ENCODE assay signal across 1 cellular context in the genomic region with DNA sequence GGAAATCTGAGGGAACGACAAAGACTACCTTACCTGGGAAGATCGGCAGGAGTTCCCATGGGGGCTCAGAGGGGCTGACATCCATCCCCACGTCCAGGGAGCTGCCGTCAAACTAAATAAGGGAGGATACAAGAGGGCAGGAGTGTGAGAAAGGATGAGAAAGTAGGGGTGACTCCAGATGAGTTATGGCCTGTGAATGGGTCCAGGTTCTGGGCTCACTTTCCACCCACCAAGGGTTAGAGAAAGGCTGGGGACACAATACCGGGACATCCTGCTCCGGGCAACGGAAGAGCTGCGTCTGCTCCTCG.
TF ChIP-seq lines count a peak whose summit lies in the region.

No MANE protein-coding gene starts in this region.

TF ChIP-seq in HCT116, 20 proteins besides CTCF, POLR2A, EP300 and RAD21 (continued from another document):
- TF ChIP-seq, protein P1, sequence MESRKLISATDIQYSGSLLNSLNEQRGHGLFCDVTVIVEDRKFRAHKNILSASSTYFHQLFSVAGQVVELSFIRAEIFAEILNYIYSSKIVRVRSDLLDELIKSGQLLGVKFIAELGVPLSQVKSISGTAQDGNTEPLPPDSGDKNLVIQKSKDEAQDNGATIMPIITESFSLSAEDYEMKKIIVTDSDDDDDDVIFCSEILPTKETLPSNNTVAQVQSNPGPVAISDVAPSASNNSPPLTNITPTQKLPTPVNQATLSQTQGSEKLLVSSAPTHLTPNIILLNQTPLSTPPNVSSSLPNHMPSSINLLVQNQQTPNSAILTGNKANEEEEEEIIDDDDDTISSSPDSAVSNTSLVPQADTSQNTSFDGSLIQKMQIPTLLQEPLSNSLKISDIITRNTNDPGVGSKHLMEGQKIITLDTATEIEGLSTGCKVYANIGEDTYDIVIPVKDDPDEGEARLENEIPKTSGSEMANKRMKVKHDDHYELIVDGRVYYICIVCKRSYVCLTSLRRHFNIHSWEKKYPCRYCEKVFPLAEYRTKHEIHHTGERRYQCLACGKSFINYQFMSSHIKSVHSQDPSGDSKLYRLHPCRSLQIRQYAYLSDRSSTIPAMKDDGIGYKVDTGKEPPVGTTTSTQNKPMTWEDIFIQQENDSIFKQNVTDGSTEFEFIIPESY (IDR thresholded peaks at IDR 0.05; ENCODE audit: extremely low read depth, insufficient replicate concordance, low read length) = no peak
- TF ChIP-seq, protein P2, sequence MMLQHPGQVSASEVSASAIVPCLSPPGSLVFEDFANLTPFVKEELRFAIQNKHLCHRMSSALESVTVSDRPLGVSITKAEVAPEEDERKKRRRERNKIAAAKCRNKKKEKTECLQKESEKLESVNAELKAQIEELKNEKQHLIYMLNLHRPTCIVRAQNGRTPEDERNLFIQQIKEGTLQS (IDR thresholded peaks at IDR 0.05) = no peak
